Comparison of ENCODE assay signal across 9 cellular contexts in the genomic region with DNA sequence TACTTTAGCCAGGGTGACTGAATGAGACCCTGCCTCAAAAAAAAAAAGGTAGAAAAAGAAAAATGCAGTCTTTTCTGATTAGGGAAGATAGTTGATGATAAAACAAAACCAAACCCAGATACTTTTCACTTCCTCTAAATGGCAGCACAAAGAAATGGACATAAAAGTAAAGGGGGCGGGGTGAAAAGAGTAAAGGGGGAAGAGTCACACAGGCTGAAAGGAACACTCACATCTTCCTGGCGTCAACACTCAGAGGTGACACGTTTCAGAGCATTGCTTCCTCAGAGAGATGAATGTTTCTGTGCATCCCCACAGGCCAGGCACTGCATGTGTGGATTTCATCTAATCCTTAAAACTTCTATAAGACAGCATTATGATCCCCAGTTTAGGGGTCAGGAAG.
DNase-seq lines count a peak whose midpoint lies in the region; ATAC-seq and TF ChIP-seq lines count a peak whose summit lies in the region.
"Had no signal": no experiment of that assay in that cellular context is flagged by ENCODE, and none has a peak within 500 bp of the region (broad histone marks: within the 10 kb centered on the region; RNA-seq: fewer than 3 reads in every experiment).

No MANE protein-coding gene starts in this region.

- H3K27me3 ChIP-seq in spleen (replicated peaks in 1 of 7), result no peaks in the 10 kb centered on the region
- no peaks in the 10 kb centered on the region for H3K27me3 ChIP-seq in H9 (ENCODE audit: insufficient read depth, low read length)
- no peaks in the 10 kb centered on the region for H3K27me3 ChIP-seq in gastrocnemius medialis

- H3T11ph ChIP-seq in H9 (ENCODE audit: low read length), result no peak overlapping the region

- no peaks in the 10 kb centered on the region for H3K79me2 ChIP-seq in H9 (ENCODE audit: insufficient read depth, low read length)

- no peak overlapping the region for H4K91ac ChIP-seq in H9 (ENCODE audit: insufficient read length, low read depth, low read length)

- no peak overlapping the region for H2BK15ac ChIP-seq in H9 (ENCODE audit: low read depth, low read length)

- H3K56ac ChIP-seq in H9 (ENCODE audit: insufficient read length, low read depth, low read length), result no peak overlapping the region

- no peaks in the 10 kb centered on the region for H3K23me2 ChIP-seq in H9 (ENCODE audit: insufficient read length, low read depth, low read length, poor library complexity, severe bottlenecking)

- no peak overlapping the region for H3K4me2 ChIP-seq in H9 (ENCODE audit: insufficient read depth, insufficient read length, low read length)

- no peaks in the 10 kb centered on the region for H3K9me3 Mint-ChIP-seq in activated naive CD4-positive, alpha-beta T cell treated with anti-CD3 and anti-CD28 coated beads for 36 hours
- H3K9me3 Mint-ChIP-seq in H9, result no peaks in the 10 kb centered on the region

- peaks cover 7% of the 10 kb centered on the region for H3K36me3 Mint-ChIP-seq in activated naive CD4-positive, alpha-beta T cell treated with anti-CD3 and anti-CD28 coated beads for 36 hours (ENCODE audit: low read depth)
- H3K36me3 Mint-ChIP-seq in H9 (ENCODE audit: insufficient read depth in 1 of 3, low read depth in 3 of 3), result no peaks in the 10 kb centered on the region

- CTCF ChIA-PET in activated naive CD4-positive, alpha-beta T cell treated with anti-CD3 and anti-CD28 coated beads for 36 hours (lab: Charles Lee), result interaction anchor here (0.9 kb wide), 1 partner anchor 10 kb away, joined by 3 read pairs; no protein-coding TSS in a partner anchor

- no peak overlapping the region for H4K5ac ChIP-seq in H9 (ENCODE audit: insufficient read length, low read depth, low read length)

- in situ Hi-C loops in gastrocnemius medialis (cut with MboI; ENCODE audit: low sequenced_read_pairs in 4 of 4), result no loop called here

- ATAC-seq in HG02852 (IDR thresholded peaks at IDR 0.05; ENCODE audit: unreplicated experiment), result peak; percentile 63
- no peak for ATAC-seq in gastrocnemius medialis
- ATAC-seq: right cardiac atrium had no signal

- H2BK5ac ChIP-seq in H9 (ENCODE audit: insufficient read length, low read length), result no peak overlapping the region

- H3K27me3 Mint-ChIP-seq in activated naive CD4-positive, alpha-beta T cell treated with anti-CD3 and anti-CD28 coated beads for 36 hours (ENCODE audit: low read depth), result no peaks in the 10 kb centered on the region
- no peaks in the 10 kb centered on the region for H3K27me3 Mint-ChIP-seq in H9 (ENCODE audit: low read depth)

- no peak overlapping the region for H2BK120ac ChIP-seq in H9 (ENCODE audit: low read depth, low read length, poor library complexity, severe bottlenecking)

- 25 to 39% (median 32%) methylated on average over 3 of the region's 3 CpGs for WGBS in spleen, 5 donors
- WGBS in H9 (ENCODE audit: extremely low coverage, insufficient read length, low lambda C conversion rate), result no CpG with 5 or more reads among the region's 3 CpGs

- intact Hi-C loops in activated naive CD4-positive, alpha-beta T cell treated with anti-CD3 and anti-CD28 coated beads for 36 hours (cut with micrococcal nuclease), result loop anchor here (1.0 kb wide), 6 partner anchors 14 to 78 kb away; no protein-coding TSS in a partner anchor
- intact Hi-C loops in spleen (cut with DNase I; ENCODE audit: low total_unique reads), result no loop called here
- intact Hi-C loops in gastrocnemius medialis (cut with DNase I; ENCODE audit: low total_unique reads), result no loop called here

- TF ChIP-seq CTCF in spleen (IDR thresholded peaks at IDR 0.05 in 8 of 11, conservative IDR thresholded peaks at IDR 0.05 in 3 of 11) (no peak), H9 (conservative IDR thresholded peaks at IDR 0.05) (no peak), gastrocnemius medialis (IDR thresholded peaks at IDR 0.05 in 4 of 5, conservative IDR thresholded peaks at IDR 0.05 in 1 of 5) (no peak)

- H3K18ac ChIP-seq in H9 (ENCODE audit: insufficient read length, low read depth, low read length), result no peak overlapping the region

- H4K20me1 ChIP-seq in H9 (ENCODE audit: control insufficient read depth, insufficient read depth, insufficient read length), result no peaks in the 10 kb centered on the region

- no peaks in the 10 kb centered on the region for H3K79me1 ChIP-seq in H9 (ENCODE audit: insufficient read depth, low read depth, low read length, poor library complexity, severe bottlenecking)

- H3K4me1 Mint-ChIP-seq in activated naive CD4-positive, alpha-beta T cell treated with anti-CD3 and anti-CD28 coated beads for 36 hours (ENCODE audit: low read depth), result peaks cover 30% of the 10 kb centered on the region
- H3K4me1 Mint-ChIP-seq in H9, result peaks cover 23 to 27% of the 10 kb centered on the region in 2 experiments

- no peaks in the 10 kb centered on the region for H3K9me3 ChIP-seq in spleen
- no peaks in the 10 kb centered on the region for H3K9me3 ChIP-seq in H9 (ENCODE audit: control insufficient read depth, low read depth, low read length)
- H3K9me3 ChIP-seq in gastrocnemius medialis, result no peaks in the 10 kb centered on the region

- no peak overlapping the region for H3K4me3 Mint-ChIP-seq in activated naive CD4-positive, alpha-beta T cell treated with anti-CD3 and anti-CD28 coated beads for 36 hours
- H3K4me3 Mint-ChIP-seq in H9, result no peak overlapping the region

- H4K8ac ChIP-seq in H9 (replicated peaks; ENCODE audit: insufficient read length, low read depth, low read length), result no peak overlapping the region

- no peak overlapping the region for H3K4ac ChIP-seq in H9 (ENCODE audit: low read depth, low read length)

- H3K4me3 ChIP-seq in spleen (no peak overlapping the region), gastrocnemius medialis (no peak overlapping the region)

- H3K27ac Mint-ChIP-seq in activated naive CD4-positive, alpha-beta T cell treated with anti-CD3 and anti-CD28 coated beads for 36 hours, result peak overlapping the region; percentile 81
- H3K27ac Mint-ChIP-seq in H9, result no peak overlapping the region

- no peak overlapping the region for H2BK12ac ChIP-seq in H9 (ENCODE audit: insufficient read length, low read depth, low read length)

- H3K36me3 ChIP-seq in spleen, result peaks cover 0 to 63% (median 0%) of the 10 kb centered on the region in 6 donors
- H3K36me3 ChIP-seq in gastrocnemius medialis, result no peaks in the 10 kb centered on the region

- no peak overlapping the region for H3K23ac ChIP-seq in H9 (ENCODE audit: insufficient read length, low read depth, low read length)

- H2AK5ac ChIP-seq in H9 (ENCODE audit: insufficient read length, low read length), result no peak overlapping the region

- no peak overlapping the region for H3K14ac ChIP-seq in H9 (ENCODE audit: insufficient read depth, low read length)

- peak; percentile 78 for DNase-seq in activated naive CD4-positive, alpha-beta T cell treated with anti-CD3 and anti-CD28 coated beads for 36 hours
- no peak for DNase-seq in activated naive CD4-positive, alpha-beta T cell (lab: John Stamatoyannopoulos, UW)
- DNase-seq in RPMI8226 (peak; percentile 32), spleen (no peak), NCI-H524 (lab: John Stamatoyannopoulos, UW) (no peak), H9 (no peak), gastrocnemius medialis (no peak)
- DNase-seq: right cardiac atrium had no signal

- H3K27ac ChIP-seq in spleen, result peak overlapping the region in 5 of 8 donors; percentile 17 to 75 (median 72)
- H3K27ac ChIP-seq in H9 (ENCODE audit: insufficient read length, low read depth, low read length), result no peak overlapping the region
- H3K27ac ChIP-seq in gastrocnemius medialis, result no peak overlapping the region

- H2AFZ ChIP-seq in H9 (ENCODE audit: low read length), result no peak overlapping the region

- H3K4me1 ChIP-seq in spleen (peaks cover 0 to 87% (median 26%) of the 10 kb centered on the region in 6 donors), H9 (ENCODE audit: insufficient read depth, low read length) (no peaks in the 10 kb centered on the region), gastrocnemius medialis (peaks cover 16 to 28% of the 10 kb centered on the region in 2 donors)

- H2BK20ac ChIP-seq in H9 (ENCODE audit: low read depth, low read length, poor library complexity, severe bottlenecking), result no peak overlapping the region

- H3K9ac ChIP-seq in H9 (ENCODE audit: extremely low read depth, insufficient read length, low read length), result no peak overlapping the region

- TF ChIP-seq POLR2A in spleen (IDR thresholded peaks at IDR 0.05), result no peak
- TF ChIP-seq POLR2A in gastrocnemius medialis (IDR thresholded peaks at IDR 0.05), result no peak

Comparison
In these comparisons a context has a peak if more than half of its experiments do, and no peak if none do; other contexts are left out.
1. DNase-seq: peak in activated naive CD4-positive, alpha-beta T cell treated with anti-CD3 and anti-CD28 coated beads for 36 hours (single experiment) and RPMI8226 (single experiment); none in activated naive CD4-positive, alpha-beta T cell (0 of 4), spleen (single experiment), NCI-H524 (0 of 2), H9 (single experiment) and gastrocnemius medialis (0 of 2).
2. H3K27ac ChIP-seq: peak in spleen (5 of 8); none in H9 (single experiment) and gastrocnemius medialis (0 of 4).